1 cellular context compared by ENCODE assay signal in the genomic region with DNA sequence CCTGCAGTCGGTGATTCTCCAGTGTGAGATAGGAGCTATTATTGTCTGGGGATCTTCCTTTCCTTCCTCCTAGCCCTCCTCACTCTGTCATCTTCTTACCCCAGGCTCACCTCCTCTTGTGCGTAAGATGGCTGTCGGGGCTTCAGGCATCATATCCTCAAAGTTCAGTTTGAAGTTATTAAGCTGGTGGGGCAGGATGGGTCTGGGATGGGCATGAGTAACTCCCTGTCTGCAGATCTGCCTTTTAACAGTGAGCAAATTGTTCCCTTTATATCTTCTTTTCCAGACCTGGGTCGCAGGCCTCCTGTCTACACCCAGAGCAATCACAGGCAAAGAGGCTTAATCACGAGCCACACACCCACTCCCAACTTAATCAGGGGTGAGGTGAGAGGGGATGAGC.
TF ChIP-seq lines count a peak whose summit lies in the region.

No MANE protein-coding gene starts in this region.

TF ChIP-seq in IMR-90, 13 proteins besides CTCF, POLR2A, EP300 and RAD21 (continued from another document):
- TF ChIP-seq, protein P1, sequence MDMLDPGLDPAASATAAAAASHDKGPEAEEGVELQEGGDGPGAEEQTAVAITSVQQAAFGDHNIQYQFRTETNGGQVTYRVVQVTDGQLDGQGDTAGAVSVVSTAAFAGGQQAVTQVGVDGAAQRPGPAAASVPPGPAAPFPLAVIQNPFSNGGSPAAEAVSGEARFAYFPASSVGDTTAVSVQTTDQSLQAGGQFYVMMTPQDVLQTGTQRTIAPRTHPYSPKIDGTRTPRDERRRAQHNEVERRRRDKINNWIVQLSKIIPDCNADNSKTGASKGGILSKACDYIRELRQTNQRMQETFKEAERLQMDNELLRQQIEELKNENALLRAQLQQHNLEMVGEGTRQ (IDR thresholded peaks at IDR 0.05; ENCODE audit: low read depth, low read length), result no peak
- TF ChIP-seq, protein P2, sequence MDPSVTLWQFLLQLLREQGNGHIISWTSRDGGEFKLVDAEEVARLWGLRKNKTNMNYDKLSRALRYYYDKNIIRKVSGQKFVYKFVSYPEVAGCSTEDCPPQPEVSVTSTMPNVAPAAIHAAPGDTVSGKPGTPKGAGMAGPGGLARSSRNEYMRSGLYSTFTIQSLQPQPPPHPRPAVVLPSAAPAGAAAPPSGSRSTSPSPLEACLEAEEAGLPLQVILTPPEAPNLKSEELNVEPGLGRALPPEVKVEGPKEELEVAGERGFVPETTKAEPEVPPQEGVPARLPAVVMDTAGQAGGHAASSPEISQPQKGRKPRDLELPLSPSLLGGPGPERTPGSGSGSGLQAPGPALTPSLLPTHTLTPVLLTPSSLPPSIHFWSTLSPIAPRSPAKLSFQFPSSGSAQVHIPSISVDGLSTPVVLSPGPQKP (IDR thresholded peaks at IDR 0.05; ENCODE audit: borderline replicate concordance, low read depth, low read length), result no peak
- TF ChIP-seq MAFK (IDR thresholded peaks at IDR 0.05; ENCODE audit: low read depth, low read length), result no peak
- no peak for TF ChIP-seq FOS (IDR thresholded peaks at IDR 0.05; ENCODE audit: low read depth, low read length)
- no peak for TF ChIP-seq MXI1 (IDR thresholded peaks at IDR 0.05; ENCODE audit: borderline replicate concordance, low read depth, low read length)
- TF ChIP-seq RCOR1 (IDR thresholded peaks at IDR 0.05; ENCODE audit: insufficient replicate concordance, low read length), result no peak
- no peak for TF ChIP-seq SMC3 (IDR thresholded peaks at IDR 0.05; ENCODE audit: low read depth, low read length)
- TF ChIP-seq CEBPB (IDR thresholded peaks at IDR 0.05; ENCODE audit: low read depth, low read length), result no peak
- TF ChIP-seq BHLHE40 (IDR thresholded peaks at IDR 0.05; ENCODE audit: low read depth, low read length), result no peak
